In genomic region chr17:74992223-74992622, GRCh38 we compare ENCODE assay signal across 15 cellular contexts. TPM values are rescaled to one million over a fixed set of nuclear protein-coding genes. Genes with fewer than 3 reads are reported as not detected.
A peak's percentile ranks its signal among the peaks of the same experiment; 100 is the strongest.
DNase-seq lines count a peak whose midpoint lies in the region; ATAC-seq and TF ChIP-seq lines count a peak whose summit lies in the region.
"Had no signal": no experiment of that assay in that cellular context is flagged by ENCODE, and none has a peak within 500 bp of the region (broad histone marks: within the 10 kb centered on the region; RNA-seq: fewer than 3 reads in every experiment).

No MANE protein-coding gene starts in this region.

- H3K27ac ChIP-seq in left ventricle myocardium inferior (replicated peaks) (peak overlapping the region; percentile 65), body of pancreas (peak overlapping the region; percentile 79 to 88 (median 85)), lower lobe of right lung (peak overlapping the region; percentile 37), upper lobe of left lung (peak overlapping the region; percentile 59 to 73 (median 70))
- H3K27ac ChIP-seq: VCaP had no signal

- in situ Hi-C loops in G401 (cut with HindIII; ENCODE audit: low sequenced_read_pairs), result no loop called here

- TF ChIP-seq EP300 in upper lobe of left lung (IDR thresholded peaks at IDR 0.05), result no peak

- H3K9me3 ChIP-seq in left ventricle myocardium inferior (replicated peaks) (no peaks in the 10 kb centered on the region), body of pancreas (no peaks in the 10 kb centered on the region), lower lobe of right lung (no peaks in the 10 kb centered on the region), upper lobe of left lung (no peaks in the 10 kb centered on the region)

- peaks cover 6% of the 10 kb centered on the region for H3K36me3 ChIP-seq in left ventricle myocardium inferior
- H3K36me3 ChIP-seq in body of pancreas (replicated peaks in 1 of 2; ENCODE audit: insufficient read depth in 1 of 2, low read depth in 2 of 2), result no peaks in the 10 kb centered on the region
- H3K36me3 ChIP-seq in lower lobe of right lung, result no peaks in the 10 kb centered on the region
- H3K36me3 ChIP-seq in upper lobe of left lung, result no peaks in the 10 kb centered on the region

- DNase-seq in left ventricle myocardium inferior (no peak), left cardiac atrium (no peak), body of pancreas (peak in 2 of 4 donors; percentile 16 to 30), lower lobe of right lung (no peak), upper lobe of left lung (no peak), G401 (ENCODE audit: low spot score) (no peak)
- DNase-seq: activated naive CD4-positive, alpha-beta T cell treated with Interleukin-2 at 50 U/mL for 16 hours; caudate nucleus; NCI-H187; NCI-H524 treated with DMSO at 0.1 percent for 48 hours; OCI-M1; SW 1271 had no signal

- 33 to 42% methylated on average over 2 of the region's 2 CpGs for WGBS in body of pancreas, 2 donors
- WGBS in upper lobe of left lung, 2 donors, result 43 to 48% methylated on average over 2 of the region's 2 CpGs

- H3K4me1 ChIP-seq in left ventricle myocardium inferior (peaks cover 57% of the 10 kb centered on the region), body of pancreas (peaks cover 76% of the 10 kb centered on the region), lower lobe of right lung (peaks cover 26% of the 10 kb centered on the region), upper lobe of left lung (peaks cover 19 to 40% (median 35%) of the 10 kb centered on the region in 4 donors)

- no peak for TF ChIP-seq POLR2A in body of pancreas (IDR thresholded peaks at IDR 0.05)
- TF ChIP-seq POLR2A in upper lobe of left lung (IDR thresholded peaks at IDR 0.05), result no peak

- H3K4me3 ChIP-seq in left ventricle myocardium inferior (peak overlapping the region; percentile 8), body of pancreas (no peak overlapping the region), lower lobe of right lung (no peak overlapping the region), upper lobe of left lung (no peak overlapping the region)

- no peak for TF ChIP-seq CTCF in left ventricle myocardium inferior (IDR thresholded peaks at IDR 0.05; ENCODE audit: borderline replicate concordance)
- no peak for TF ChIP-seq CTCF in body of pancreas (IDR thresholded peaks at IDR 0.05)
- no peak for TF ChIP-seq CTCF in lower lobe of right lung (IDR thresholded peaks at IDR 0.05)
- no peak for TF ChIP-seq CTCF in upper lobe of left lung (IDR thresholded peaks at IDR 0.05)

- intact Hi-C loops in left ventricle myocardium inferior (cut with micrococcal nuclease) (no loop called here), left cardiac atrium (cut with DNase I) (no loop called here), body of pancreas (cut with DNase I) (no loop called here), lower lobe of right lung (cut with DNase I) (no loop called here)

- H3K27me3 ChIP-seq in left ventricle myocardium inferior (ENCODE audit: low read depth) (no peaks in the 10 kb centered on the region), body of pancreas (no peaks in the 10 kb centered on the region), lower lobe of right lung (ENCODE audit: low read depth) (no peaks in the 10 kb centered on the region), upper lobe of left lung (no peaks in the 10 kb centered on the region)

- no peak for ATAC-seq in left cardiac atrium
- ATAC-seq in body of pancreas, result no peak
- ATAC-seq in lower lobe of right lung, result no peak
- no peak for ATAC-seq in upper lobe of left lung (ENCODE audit: low FRiP score in 2 of 2)
- ATAC-seq in HG03025 (IDR thresholded peaks at IDR 0.05; ENCODE audit: low FRiP score, unreplicated experiment), result no peak
- no peak for ATAC-seq in GM21717 (IDR thresholded peaks at IDR 0.05; ENCODE audit: unreplicated experiment)

RNA-seq across cellular contexts. Expression of gene CDR2L, which starts 4.8 kb away (rescaled TPM):
- total RNA-seq in left ventricle myocardium inferior, result 17.4 TPM
- 10 to 100 TPM; 13.8 to 15.2 TPM for total RNA-seq in left cardiac atrium
- 10 to 100 TPM; 11.9 to 18.5 TPM for total RNA-seq in body of pancreas
- total RNA-seq in lower lobe of right lung, result 12.6 TPM
- total RNA-seq in upper lobe of left lung, result 10 to 100 TPM; 15.6 to 48.8 (median 24.7) TPM
- total RNA-seq in G401 (2014; rRNA removed; shearing (Covaris generic)), result 21.8 and 24.4 TPM in 2 replicates

RNA-seq across cellular contexts. Expression of gene HID1, which starts 19.7 kb away (rescaled TPM):
- total RNA-seq in left ventricle myocardium inferior (7.2 TPM), left cardiac atrium (1 to 10 TPM; 7.4 to 8.2 TPM), body of pancreas (100 to 1,000 TPM; 157 to 164 TPM), lower lobe of right lung (28.6 TPM), upper lobe of left lung (10 to 100 TPM; 21.6 to 60.8 (median 33.3) TPM)
- total RNA-seq in G401 (2014; rRNA removed; shearing (Covaris generic)), result 2.1 and 4.7 TPM in 2 replicates

RNA-seq across cellular contexts. Expression of gene MRPL58, which starts 20.2 kb away (rescaled TPM):
- 50.6 TPM for total RNA-seq in left ventricle myocardium inferior
- total RNA-seq in left cardiac atrium, result 10 to 100 TPM; 38.1 to 46.7 TPM
- total RNA-seq in body of pancreas, result 10 to 100 TPM in 1 of 2 donors, not detected in 1; 16.9 TPM
- 22.4 TPM for total RNA-seq in lower lobe of right lung
- total RNA-seq in upper lobe of left lung, result 10 to 100 TPM; 10.5 to 41.0 (median 21.8) TPM
- total RNA-seq in G401 (2014; rRNA removed; shearing (Covaris generic)), result 98.4 and 99.0 TPM in 2 replicates

RNA-seq across cellular contexts. Expression of gene ATP5PD, which starts 54.5 kb away (rescaled TPM):
- total RNA-seq in left ventricle myocardium inferior, result 809 TPM
- 100 to 1,000 TPM; 676 to 729 TPM for total RNA-seq in left cardiac atrium
- total RNA-seq in body of pancreas, result 100 to 1,000 TPM; 105 to 131 TPM
- total RNA-seq in lower lobe of right lung, result 171 TPM
- total RNA-seq in upper lobe of left lung, result 100 to 1,000 TPM; 126 to 198 (median 186) TPM
- total RNA-seq in G401 (2014; rRNA removed; shearing (Covaris generic)), result 206 and 238 TPM in 2 replicates

RNA-seq across cellular contexts. Expression of gene KCTD2, which starts 54.8 kb away (rescaled TPM):
- 23.1 TPM for total RNA-seq in left ventricle myocardium inferior
- total RNA-seq in left cardiac atrium, result 10 to 100 TPM; 21.4 to 26.2 TPM
- total RNA-seq in body of pancreas, result 10 to 100 TPM; 11.2 to 12.7 TPM
- 22.9 TPM for total RNA-seq in lower lobe of right lung
- total RNA-seq in upper lobe of left lung, result 10 to 100 TPM; 17.8 to 26.1 (median 22.9) TPM
- total RNA-seq in G401 (2014; rRNA removed; shearing (Covaris generic)), result 26.8 and 27.8 TPM in 2 replicates
